28 cellular contexts compared by ENCODE assay signal in the genomic region with DNA sequence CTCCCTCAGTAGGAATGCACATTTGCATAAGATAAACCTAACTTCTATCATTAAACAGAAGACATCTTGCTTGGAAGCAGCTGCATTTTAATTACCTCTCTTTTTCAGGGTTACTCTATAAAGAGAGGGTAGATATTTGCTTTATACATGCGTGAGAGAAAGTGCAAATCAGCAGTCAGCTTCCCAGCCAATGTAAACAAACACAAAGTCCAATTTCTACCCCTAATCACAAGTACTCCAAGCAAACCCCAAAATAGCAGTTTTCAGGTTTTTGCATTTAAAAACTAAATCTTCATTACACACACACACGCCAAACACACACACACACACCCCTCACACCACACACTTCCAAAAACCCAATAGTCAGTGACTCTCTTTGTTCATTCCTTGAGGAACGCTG.
DNase-seq lines count a peak whose midpoint lies in the region; ATAC-seq and TF ChIP-seq lines count a peak whose summit lies in the region.
"Had no signal": no experiment of that assay in that cellular context is flagged by ENCODE, and none has a peak within 500 bp of the region (broad histone marks: within the 10 kb centered on the region; RNA-seq: fewer than 3 reads in every experiment).

No MANE protein-coding gene starts in this region.

- H3K27me3 ChIP-seq in adipocyte (replicated peaks; ENCODE audit: control insufficient read depth, insufficient read depth, low read length): no peaks in the 10 kb centered on the region
- H3K27me3 ChIP-seq: breast epithelium, upper lobe of right lung had no signal

- no peak for ATAC-seq in HG02840 (IDR thresholded peaks at IDR 0.05; ENCODE audit: low FRiP score, unreplicated experiment)
- ATAC-seq: left cardiac atrium; naive thymus-derived CD8-positive, alpha-beta T cell; right cardiac atrium; SK-N-SH treated with all-trans-retinoic acid at 6 μM for 48 hours; upper lobe of right lung had no signal

- H3K36me3 Mint-ChIP-seq in nephron (ENCODE audit: low read depth): no peaks in the 10 kb centered on the region
- H3K36me3 Mint-ChIP-seq: activated naive CD8-positive, alpha-beta T cell treated with anti-CD3 and anti-CD28 coated beads, Interleukin-2, amount 10 ng/mL, durations not matched to agents 7 days and 5 days; naive thymus-derived CD8-positive, alpha-beta T cell had no signal

- H3K4me3 ChIP-seq in adipocyte (ENCODE audit: low read length): no peak overlapping the region
- H3K4me3 ChIP-seq: breast epithelium, coronary artery, HAP-1, upper lobe of right lung had no signal

- H3K27me3 Mint-ChIP-seq in nephron (ENCODE audit: low read depth): no peaks in the 10 kb centered on the region

- TF ChIP-seq CTCF in nephron (IDR thresholded peaks at IDR 0.05; ENCODE audit: unreplicated experiment in 3 of 3): no peak

- H3K36me3 ChIP-seq in adipocyte (ENCODE audit: control insufficient read depth, insufficient read depth, low read length, severe bottlenecking): no peaks in the 10 kb centered on the region
- H3K36me3 ChIP-seq: breast epithelium, HAP-1, upper lobe of right lung had no signal

- peak overlapping the region; percentile 77 to 90 (median 88) for H3K27ac Mint-ChIP-seq in nephron
- H3K27ac Mint-ChIP-seq: activated naive CD8-positive, alpha-beta T cell treated with anti-CD3 and anti-CD28 coated beads, Interleukin-2, amount 10 ng/mL, durations not matched to agents 7 days and 5 days; endodermal cell; naive thymus-derived CD8-positive, alpha-beta T cell; T-helper 2 cell treated with Interferon-gamma antibody and Interleukin-4, amounts not matched to agents 5 μg/mL and 100 μg/mL, for 36 hours had no signal

- DNase-seq in DMS153 treated with DMSO at 0.1 percent for 48 hours (lab: John Stamatoyannopoulos, UW; ENCODE audit: unreplicated experiment) (peak; percentile 23), NCI-H146 (lab: John Stamatoyannopoulos, UW) (peak; percentile 70), adipocyte (ENCODE audit: low read depth) (peak; percentile 5), GDM1 (lab: John Stamatoyannopoulos, UW) (no peak), D341Med (ENCODE audit: low spot score) (no peak)
- DNase-seq: activated CD4-positive, alpha-beta T cell treated with anti-CD3 and anti-CD28 coated beads, Interleukin-2, amount 50 U/mL, for 4 hours; activated CD8-positive, alpha-beta memory T cell treated with anti-CD3 and anti-CD28 coated beads, Interleukin-2, amount 50 U/mL, for 4 hours; activated effector memory CD4-positive, alpha-beta T cell treated with Interleukin-2 at 50 U/mL for 16 hours; activated naive CD8-positive, alpha-beta T cell treated with anti-CD3 and anti-CD28 coated beads, Interleukin-2, amount 10 ng/mL, durations not matched to agents 7 days and 5 days; C1 segment of cervical spinal cord; endodermal cell; GF-D8; glutamatergic neuron; KBM-7; left cardiac atrium; naive thymus-derived CD8-positive, alpha-beta T cell; NCI-H1930; NCI-H524; right cardiac atrium; stimulated activated CD8-positive, alpha-beta memory T cell treated with anti-CD3 and anti-CD28 coated beads, Interleukin-4, amount 100 ng/mL, for 48 hours; upper lobe of right lung had no signal

- H3K4me1 ChIP-seq in adipocyte (ENCODE audit: control insufficient read depth, insufficient read depth, low read length): no peaks in the 10 kb centered on the region
- H3K4me1 ChIP-seq: breast epithelium, HAP-1, upper lobe of right lung had no signal

- H3K9me3 Mint-ChIP-seq in nephron: peaks cover 5% of the 10 kb centered on the region
- H3K9me3 Mint-ChIP-seq: activated naive CD8-positive, alpha-beta T cell treated with anti-CD3 and anti-CD28 coated beads, Interleukin-2, amount 10 ng/mL, durations not matched to agents 7 days and 5 days; endodermal cell; T-helper 2 cell treated with Interferon-gamma antibody and Interleukin-4, amounts not matched to agents 5 μg/mL and 100 μg/mL, for 36 hours had no signal

- no peaks in the 10 kb centered on the region for H3K9me3 ChIP-seq in adipocyte (ENCODE audit: control insufficient read depth, low read length)
- H3K9me3 ChIP-seq: breast epithelium, HAP-1, upper lobe of right lung had no signal

- H3K4me3 Mint-ChIP-seq in nephron: peak overlapping the region in 2 of 3 experiments; percentile 0 to 38
- H3K4me3 Mint-ChIP-seq: activated naive CD8-positive, alpha-beta T cell treated with anti-CD3 and anti-CD28 coated beads, Interleukin-2, amount 10 ng/mL, durations not matched to agents 7 days and 5 days; endodermal cell; naive thymus-derived CD8-positive, alpha-beta T cell; T-helper 2 cell treated with Interferon-gamma antibody and Interleukin-4, amounts not matched to agents 5 μg/mL and 100 μg/mL, for 36 hours had no signal

- no peak overlapping the region for H3K9ac ChIP-seq in adipocyte (ENCODE audit: low read length)

- peaks cover 8% of the 10 kb centered on the region for H3K4me1 Mint-ChIP-seq in nephron
- H3K4me1 Mint-ChIP-seq: activated naive CD8-positive, alpha-beta T cell treated with anti-CD3 and anti-CD28 coated beads, Interleukin-2, amount 10 ng/mL, durations not matched to agents 7 days and 5 days; naive thymus-derived CD8-positive, alpha-beta T cell had no signal

Comparison
In these comparisons a context has a peak if more than half of its experiments do, and no peak if none do; other contexts are left out.
1. DNase-seq: peak in DMS153 treated with DMSO at 0.1 percent for 48 hours (single experiment), NCI-H146 (single experiment) and adipocyte (single experiment); none in GDM1 (single experiment) and D341Med (single experiment).